In the genomic region with DNA sequence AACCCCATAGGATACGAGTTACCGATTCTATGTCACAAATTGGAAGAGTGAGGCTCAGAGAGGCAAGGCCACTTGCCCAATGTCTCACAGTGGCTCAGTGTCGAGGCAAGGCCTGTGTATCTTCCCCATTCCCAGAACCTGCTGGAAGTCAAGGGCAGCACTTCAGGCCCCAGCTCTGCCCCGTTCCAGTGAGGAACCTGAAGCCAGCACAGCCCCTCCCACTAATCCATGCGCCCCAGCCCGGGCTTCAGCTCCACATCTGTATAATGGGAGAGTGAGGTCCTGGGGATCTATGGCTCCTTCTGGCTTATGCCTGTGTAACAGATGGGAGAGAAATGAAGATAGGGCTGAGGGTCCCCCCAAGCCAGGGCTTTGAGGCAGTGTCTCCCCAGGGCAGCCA, we compare ENCODE assay signal across 18 cellular contexts. TPM values are rescaled to one million over a fixed set of nuclear protein-coding genes. Genes with fewer than 3 reads are reported as not detected.
DNase-seq lines count a peak whose midpoint lies in the region; ATAC-seq, FAIRE-seq and TF ChIP-seq lines count a peak whose summit lies in the region.
"Had no signal": no experiment of that assay in that cellular context is flagged by ENCODE, and none has a peak within 500 bp of the region (broad histone marks: within the 10 kb centered on the region; RNA-seq: fewer than 3 reads in every experiment).

No MANE protein-coding gene starts in this region.

- no peak for TF ChIP-seq EP300 in K562 (IDR thresholded peaks at IDR 0.05; ENCODE audit: low read length)

- no peaks in the 10 kb centered on the region for H3K36me3 Mint-ChIP-seq in neural progenitor cell
- H3K36me3 Mint-ChIP-seq in naive thymus-derived CD4-positive, alpha-beta T cell: no peaks in the 10 kb centered on the region
- H3K36me3 Mint-ChIP-seq: CD8-positive, alpha-beta T cell had no signal

- CTCF ChIA-PET in K562 (lab: Yijun Ruan, JAX; ENCODE audit: low intra/inter-chr PET ratio): no interaction called here
- CTCF ChIA-PET in naive thymus-derived CD4-positive, alpha-beta T cell (lab: Charles Lee): no interaction called here

- H3K27me3 ChIP-seq in K562 (ENCODE audit: control insufficient read depth in 2 of 2, insufficient read depth in 2 of 2, low read length in 2 of 2): peaks cover 29 to 81% of the 10 kb centered on the region in 2 experiments
- H3K27me3 ChIP-seq in neural progenitor cell: no peaks in the 10 kb centered on the region
- no peaks in the 10 kb centered on the region for H3K27me3 ChIP-seq in gastrocnemius medialis
- H3K27me3 ChIP-seq in naive thymus-derived CD4-positive, alpha-beta T cell (ENCODE audit: control insufficient read depth in 2 of 2, insufficient read depth in 2 of 2, low read length in 2 of 2): no peaks in the 10 kb centered on the region

- peaks cover 64% of the 10 kb centered on the region for H3K4me1 Mint-ChIP-seq in neural progenitor cell
- no peaks in the 10 kb centered on the region for H3K4me1 Mint-ChIP-seq in naive thymus-derived CD4-positive, alpha-beta T cell
- H3K4me1 Mint-ChIP-seq: B cell had no signal

- H4K20me1 ChIP-seq in K562 (replicated peaks; ENCODE audit: control insufficient read depth, insufficient read depth, low read length): peaks cover 25% of the 10 kb centered on the region
- peaks cover 1% of the 10 kb centered on the region for H4K20me1 ChIP-seq in neural progenitor cell (ENCODE audit: low read depth)
- H4K20me1 ChIP-seq: BLaER1 treated with 17β-estradiol and CSF1 and Interleukin-3, amounts not matched to agents 10 nM and 100 nM had no signal

- H3K4me3 ChIP-seq in K562: no peak overlapping the region
- H3K4me3 ChIP-seq in neural progenitor cell: no peak overlapping the region
- H3K4me3 ChIP-seq in gastrocnemius medialis: no peak overlapping the region
- no peak overlapping the region for H3K4me3 ChIP-seq in naive thymus-derived CD4-positive, alpha-beta T cell (ENCODE audit: low read length)
- H3K4me3 ChIP-seq: BLaER1 treated with 17β-estradiol and CSF1 and Interleukin-3, amounts not matched to agents 10 nM and 100 nM; GM23248 had no signal

- H3K4me2 ChIP-seq in K562 (ENCODE audit: insufficient read depth, low read length) (no peak overlapping the region), neural progenitor cell (no peak overlapping the region)
- H3K4me2 ChIP-seq: BLaER1 treated with 17β-estradiol and CSF1 and Interleukin-3, amounts not matched to agents 10 nM and 100 nM had no signal

- BruUV-seq in K562 (replicated peaks; lab: Mats Ljungman, UMichigan): no TSS peak

- H3K9me3 ChIP-seq in K562 (replicated peaks; ENCODE audit: control insufficient read depth, insufficient read depth, low read depth, low read length) (no peaks in the 10 kb centered on the region), neural progenitor cell (ENCODE audit: low read depth) (no peaks in the 10 kb centered on the region), gastrocnemius medialis (no peaks in the 10 kb centered on the region)
- no peaks in the 10 kb centered on the region for H3K9me3 ChIP-seq in naive thymus-derived CD4-positive, alpha-beta T cell (ENCODE audit: control insufficient read depth in 2 of 3, low read length in 3 of 3)
- H3K9me3 ChIP-seq: BLaER1 treated with 17β-estradiol and CSF1 and Interleukin-3, amounts not matched to agents 10 nM and 100 nM had no signal

- 0% methylated on average over 6 of the region's 6 CpGs for WGBS in K562 (ENCODE audit: insufficient coverage, low coverage, missing lambda C conversion rate)

- H3K27ac ChIP-seq in VCaP (peak overlapping the region; percentile 87), K562 (ENCODE audit: extremely low read depth, low read depth, low read length) (no peak overlapping the region), neural progenitor cell (no peak overlapping the region), gastrocnemius medialis (peak overlapping the region; percentile 42 to 86 (median 82))
- H3K27ac ChIP-seq in naive thymus-derived CD4-positive, alpha-beta T cell (ENCODE audit: low read depth, low read length): no peak overlapping the region
- H3K27ac ChIP-seq: BLaER1 treated with 17β-estradiol and CSF1 and Interleukin-3, amounts not matched to agents 10 nM and 100 nM; GM23248 had no signal

- H3K9me3 Mint-ChIP-seq in neural progenitor cell: no peaks in the 10 kb centered on the region
- no peaks in the 10 kb centered on the region for H3K9me3 Mint-ChIP-seq in naive thymus-derived CD4-positive, alpha-beta T cell
- H3K9me3 Mint-ChIP-seq: CD8-positive, alpha-beta T cell had no signal

- H3K9me1 ChIP-seq in K562 (ENCODE audit: control insufficient read depth, insufficient read depth, low read length): no peaks in the 10 kb centered on the region

- H3K27me3 Mint-ChIP-seq in neural progenitor cell (ENCODE audit: insufficient read depth, low read depth): peaks cover 8% of the 10 kb centered on the region
- H3K27me3 Mint-ChIP-seq in naive thymus-derived CD4-positive, alpha-beta T cell: peaks cover 0 to 6% (median 0%) of the 10 kb centered on the region in 5 donors

- FAIRE-seq in K562 (lab: Jason Lieb, UNC) (no peak), RCC 7860 (lab: Jason Lieb, UNC) (no peak)
- FAIRE-seq: H54 had no signal

- TF ChIP-seq POLR2A in K562 (conservative IDR thresholded peaks at IDR 0.05): no peak
- TF ChIP-seq POLR2A in gastrocnemius medialis (IDR thresholded peaks at IDR 0.05): no peak

- TF ChIP-seq RAD21 in K562 (CRISPR knock-in tag; conservative IDR thresholded peaks at IDR 0.05 in 1 of 2, IDR thresholded peaks at IDR 0.05 in 1 of 2): no peak

- H3F3A ChIP-seq in neural progenitor cell (ENCODE audit: low read depth): peaks cover 8% of the 10 kb centered on the region

- H2AFZ ChIP-seq in K562 (ENCODE audit: low read depth, low read length) (no peak overlapping the region), neural progenitor cell (replicated peaks) (no peak overlapping the region)
- H2AFZ ChIP-seq: GM23248 had no signal

- peak overlapping the region; percentile 53 for H3K4me3 Mint-ChIP-seq in neural progenitor cell
- no peak overlapping the region for H3K4me3 Mint-ChIP-seq in naive thymus-derived CD4-positive, alpha-beta T cell
- H3K4me3 Mint-ChIP-seq: B cell; CD8-positive, alpha-beta T cell had no signal

- POLR2A ChIA-PET in K562 (lab: Yijun Ruan, JAX): interaction anchor here (0.6 to 1.5 kb wide), 2 partner anchors 9 to 89 kb away, joined by 3 to 8 read pairs; no protein-coding TSS in a partner anchor
- POLR2A ChIA-PET in naive thymus-derived CD4-positive, alpha-beta T cell (lab: Charles Lee): no interaction called here

- no peaks in the 10 kb centered on the region for H3K79me2 ChIP-seq in K562 (ENCODE audit: control insufficient read depth, insufficient read depth, low read length)
- no peaks in the 10 kb centered on the region for H3K79me2 ChIP-seq in neural progenitor cell (ENCODE audit: low read depth)

- H3K4me1 ChIP-seq in K562 (replicated peaks in 1 of 2; ENCODE audit: control insufficient read depth in 2 of 2, insufficient read depth in 2 of 2, low read length in 2 of 2) (peaks cover 0 to 22% of the 10 kb centered on the region in 2 experiments; a peak in 2 of 5 replicates), neural progenitor cell (peaks cover 25% of the 10 kb centered on the region), gastrocnemius medialis (peaks cover 65 to 70% of the 10 kb centered on the region in 2 donors)
- H3K4me1 ChIP-seq in naive thymus-derived CD4-positive, alpha-beta T cell (ENCODE audit: control insufficient read depth in 2 of 2, insufficient read depth in 2 of 2, low read length in 2 of 2): no peaks in the 10 kb centered on the region

- no peak overlapping the region for H3K9ac ChIP-seq in K562 (ENCODE audit: insufficient read depth in 1 of 2, low read depth in 2 of 2, low read length in 2 of 2)
- no peak overlapping the region for H3K9ac ChIP-seq in neural progenitor cell
- H3K9ac ChIP-seq: BLaER1 treated with 17β-estradiol and CSF1 and Interleukin-3, amounts not matched to agents 10 nM and 100 nM; GM23248 had no signal

- DNase-seq in K562 (ENCODE audit: extremely low read depth in 1 of 4, low spot score in 3 of 4) (no peak), neural progenitor cell (ENCODE audit: low spot score) (no peak), gastrocnemius medialis (no peak), RCC 7860 (ENCODE audit: low spot score) (no peak), AML-193 (lab: John Stamatoyannopoulos, UW) (no peak)
- no peak for DNase-seq in naive thymus-derived CD4-positive, alpha-beta T cell
- DNase-seq: 8988T; Calu3; CD8-positive, alpha-beta T cell; DMS79 treated with DMSO at 0.1 percent for 48 hours; GF-D8; GM23248; HCEC 1CT had no signal

- ATAC-seq in K562 (no peak), gastrocnemius medialis (no peak), GM18870 (IDR thresholded peaks at IDR 0.05; ENCODE audit: unreplicated experiment) (no peak)
- no peak for ATAC-seq in naive thymus-derived CD4-positive, alpha-beta T cell
- ATAC-seq: CD8-positive, alpha-beta T cell had no signal

- no peaks in the 10 kb centered on the region for H3K36me3 ChIP-seq in K562 (ENCODE audit: control insufficient read depth, insufficient read depth, low read length)
- H3K36me3 ChIP-seq in neural progenitor cell: no peaks in the 10 kb centered on the region
- no peaks in the 10 kb centered on the region for H3K36me3 ChIP-seq in gastrocnemius medialis
- no peaks in the 10 kb centered on the region for H3K36me3 ChIP-seq in naive thymus-derived CD4-positive, alpha-beta T cell (ENCODE audit: control insufficient read depth in 2 of 3, insufficient read depth in 3 of 3, low read length in 3 of 3)
- H3K36me3 ChIP-seq: BLaER1 treated with 17β-estradiol and CSF1 and Interleukin-3, amounts not matched to agents 10 nM and 100 nM had no signal

- in situ Hi-C loops in K562 (cut with MboI): no loop called here
- in situ Hi-C loops in gastrocnemius medialis (cut with MboI; ENCODE audit: low sequenced_read_pairs in 4 of 4): no loop called here

- no peak for TF ChIP-seq CTCF in VCaP (conservative IDR thresholded peaks at IDR 0.05)
- no peak for TF ChIP-seq CTCF in K562 (IDR thresholded peaks at IDR 0.05 in 2 of 3, conservative IDR thresholded peaks at IDR 0.05 in 1 of 3; ENCODE audit: insufficient read depth in 2 of 3, low read depth in 1 of 3, low read length in 3 of 3)
- TF ChIP-seq CTCF in neural progenitor cell (IDR thresholded peaks at IDR 0.05): no peak
- no peak for TF ChIP-seq CTCF in gastrocnemius medialis (IDR thresholded peaks at IDR 0.05 in 4 of 5, conservative IDR thresholded peaks at IDR 0.05 in 1 of 5)

- peak overlapping the region; percentile 84 for H3K27ac Mint-ChIP-seq in neural progenitor cell
- H3K27ac Mint-ChIP-seq in naive thymus-derived CD4-positive, alpha-beta T cell: no peak overlapping the region
- H3K27ac Mint-ChIP-seq: B cell; CD8-positive, alpha-beta T cell had no signal

- intact Hi-C loops in K562 (cut with micrococcal nuclease) (no loop called here), gastrocnemius medialis (cut with DNase I; ENCODE audit: low total_unique reads) (no loop called here)
- intact Hi-C loops in naive thymus-derived CD4-positive, alpha-beta T cell (cut with micrococcal nuclease): no loop called here

RNA-seq across cellular contexts. Expression of a gene that starts 56.3 kb away (rescaled TPM):
- 1.3 and 4.2 TPM in 2 replicates for total RNA-seq in K562 (2011; cell fraction: chromatin; rRNA removed; ENCODE audit: low replicate concordance)
- 2.4 and 2.7 TPM in 2 replicates for total RNA-seq in K562 (2011; cell fraction: nucleolus; rRNA removed)
- total RNA-seq in K562 (2011; cell fraction: nucleoplasm; rRNA removed): 2.3 and 3.1 TPM in 2 replicates
- total RNA-seq in K562 (2014; rRNA removed): 1.1 and 2.2 TPM in 2 replicates
- 0.19 and 0.22 TPM in 2 replicates for total RNA-seq in K562 (2014; rRNA removed; fragmentation: Illumina TruSeq; extraction: Trizol)
- total RNA-seq in K562 (2015; rRNA removed; fragmentation: Illumina TruSeq; extraction: Trizol): 0.64 and 0.87 TPM in 2 replicates
- total RNA-seq in K562 (2021): 2.4 and 2.8 TPM in 2 replicates
- polyA plus RNA-seq in K562 (2011; rRNA removed): 0.52 and 1.5 TPM in 2 replicates
- polyA plus RNA-seq in K562 (2011; cell fraction: cytosol; rRNA removed): 1.1 and 1.2 TPM in 2 replicates
- polyA plus RNA-seq in K562 (2011; cell fraction: nucleus; rRNA removed): 2.4 and 3.4 TPM in 2 replicates
- 0.77 and 2.0 TPM in 2 replicates for polyA plus RNA-seq in K562 (2012)
- polyA plus RNA-seq in K562 (2014; fragmentation: Illumina TruSeq; extraction: Trizol): 0.65 and 1.00 TPM in 2 replicates
- under 1 TPM in 1 of 2 experiments, not detected in 1; 0.01 TPM for polyA plus RNA-seq in K562 (2014; fragmentation: Nextera tagmentation; extraction: Ambion mirVana)
- 3.1 and 4.0 TPM in 2 replicates for polyA plus RNA-seq in K562 (2014; rRNA removed)
- polyA minus RNA-seq in K562 (2011; rRNA and poly(A)+ RNA removed): 0.53 and 0.69 TPM in 2 replicates
- 0.38 and 1.0 TPM in 2 replicates for polyA minus RNA-seq in K562 (2011; cell fraction: cytosol; rRNA and poly(A)+ RNA removed)
- polyA minus RNA-seq in K562 (2011; cell fraction: nucleus; rRNA and poly(A)+ RNA removed): 1.9 and 2.1 TPM in 2 replicates
- 3.4 and 10.1 TPM in 2 replicates for total RNA-seq in neural progenitor cell (ENCODE audit: low replicate concordance)
- 100 to 1,000 TPM in 1 of 4 donors, 10 to 100 TPM in 3; 19.1 to 121 (median 80.6) TPM for total RNA-seq in gastrocnemius medialis
- 10 to 100 TPM in 2 of 5 experiments, 1 to 10 TPM in 3; 5.2 to 15.9 (median 6.0) TPM for total RNA-seq in naive thymus-derived CD4-positive, alpha-beta T cell
- 1 to 10 TPM in 1 of 2 donors, under 1 TPM in 1; 0.33 to 1.1 TPM for polyA plus RNA-seq in naive thymus-derived CD4-positive, alpha-beta T cell

Comparison
In these comparisons a context has a peak if more than half of its experiments do, and no peak if none do; other contexts are left out.
1. H3K27ac ChIP-seq: peak in VCaP (single experiment) and gastrocnemius medialis (4 of 4); none in K562 (single experiment), neural progenitor cell (single experiment) and naive thymus-derived CD4-positive, alpha-beta T cell (single experiment).